In the genomic region with DNA sequence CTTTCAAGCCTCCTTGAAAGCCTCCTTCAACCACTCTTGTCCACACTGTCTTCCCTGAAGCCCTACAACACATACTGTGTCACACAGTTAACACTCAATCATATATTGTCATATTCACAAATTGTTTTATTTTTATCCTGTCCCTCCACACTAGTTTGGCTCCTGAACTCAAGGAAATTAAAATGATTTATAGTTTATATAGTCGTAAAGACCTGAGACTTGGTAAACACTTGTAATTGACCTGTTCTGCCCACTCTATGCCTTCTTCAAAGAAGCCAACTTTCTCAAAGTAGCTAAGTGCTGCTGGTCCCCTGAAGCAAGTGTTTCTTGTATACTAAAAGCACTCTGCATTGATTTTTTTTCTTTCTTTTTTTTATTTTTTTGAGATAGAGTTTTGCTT, we compare ENCODE assay signal across 17 cellular contexts. TPM values are rescaled to one million over a fixed set of nuclear protein-coding genes. Genes with fewer than 3 reads are reported as not detected.
A peak's percentile ranks its signal among the peaks of the same experiment; 100 is the strongest.
DNase-seq lines count a peak whose midpoint lies in the region; ATAC-seq and TF ChIP-seq lines count a peak whose summit lies in the region.
"Had no signal": no experiment of that assay in that cellular context is flagged by ENCODE, and none has a peak within 500 bp of the region (broad histone marks: within the 10 kb centered on the region; RNA-seq: fewer than 3 reads in every experiment).

No MANE protein-coding gene starts in this region.

- no peaks in the 10 kb centered on the region for H3K9me3 ChIP-seq in osteoblast (ENCODE audit: low read depth, low read length)
- H3K9me3 ChIP-seq: BE2C, spleen had no signal

- no peaks in the 10 kb centered on the region for H3K4me1 ChIP-seq in osteoblast (ENCODE audit: insufficient read depth, low read length)
- H3K4me1 ChIP-seq: BE2C had no signal

- H3K27ac Mint-ChIP-seq in CD14-positive monocyte (peak overlapping the region in 6 of 7 donors; percentile 11 to 96 (median 85)), HFFc6 (peak overlapping the region; percentile 8; the same call in 1 of the 2 replicates)
- peak overlapping the region; percentile 6 to 96 for H3K27ac Mint-ChIP-seq in effector memory CD8-positive, alpha-beta T cell

- TF ChIP-seq CTCF in CD14-positive monocyte (IDR thresholded peaks at IDR 0.05) (no peak), HFFc6 (IDR thresholded peaks at IDR 0.05) (no peak), osteoblast (IDR thresholded peaks at IDR 0.05; ENCODE audit: extremely low read depth, low read depth, low read length) (no peak)

- H3K36me3 Mint-ChIP-seq in CD14-positive monocyte (peaks cover 33 to 46% of the 10 kb centered on the region in 2 donors), HFFc6 (ENCODE audit: low read depth) (peaks cover 9% of the 10 kb centered on the region)
- H3K36me3 Mint-ChIP-seq in effector memory CD8-positive, alpha-beta T cell (ENCODE audit: insufficient read depth) = peaks cover 29% of the 10 kb centered on the region

- H3K27ac ChIP-seq in osteoblast (ENCODE audit: low read depth, low read length) = peak overlapping the region; percentile 18
- H3K27ac ChIP-seq: WERI-Rb-1 had no signal

- H3K4me2 ChIP-seq in osteoblast (ENCODE audit: insufficient read depth, low read length) = no peak overlapping the region

- H3K27me3 Mint-ChIP-seq in CD14-positive monocyte (ENCODE audit: low read depth in 3 of 3) (peaks cover 0 to 2% (median 0%) of the 10 kb centered on the region in 3 donors), HFFc6 (ENCODE audit: insufficient read depth) (no peaks in the 10 kb centered on the region; the same call in 1 of the 2 replicates)
- no peaks in the 10 kb centered on the region for H3K27me3 Mint-ChIP-seq in effector memory CD8-positive, alpha-beta T cell
- H3K27me3 Mint-ChIP-seq: activated naive CD8-positive, alpha-beta T cell treated with anti-CD3 and anti-CD28 coated beads, Interleukin-2, amount 10 ng/mL, durations not matched to agents 7 days and 5 days had no signal

- H3K9me3 Mint-ChIP-seq in CD14-positive monocyte (peaks cover 0 to 2% (median 0%) of the 10 kb centered on the region in 7 donors), HFFc6 (no peaks in the 10 kb centered on the region)
- H3K9me3 Mint-ChIP-seq in effector memory CD8-positive, alpha-beta T cell = no peaks in the 10 kb centered on the region
- H3K9me3 Mint-ChIP-seq: activated naive CD8-positive, alpha-beta T cell treated with anti-CD3 and anti-CD28 coated beads, Interleukin-2, amount 10 ng/mL, durations not matched to agents 7 days and 5 days had no signal

- no peak overlapping the region for H3K4me3 ChIP-seq in osteoblast (ENCODE audit: insufficient read depth, low read length)
- H3K4me3 ChIP-seq: K562, spleen had no signal

- H4K20me1 ChIP-seq in osteoblast (ENCODE audit: insufficient read depth, low read length) = no peaks in the 10 kb centered on the region

- DNase-seq in CD14-positive monocyte (ENCODE audit: low spot score) (no peak), HFFc6 (no peak), osteoblast (ENCODE audit: insufficient read length, low spot score, missing footprints) (no peak), foreskin melanocyte (no peak), mucosa of gallbladder (ENCODE audit: low spot score) (no peak), NCI-H2107 treated with DMSO at 0.1 percent for 48 hours (lab: John Stamatoyannopoulos, UW; ENCODE audit: unreplicated experiment) (no peak), COR-L47 (lab: John Stamatoyannopoulos, UW) (no peak)
- no peak for DNase-seq in effector memory CD8-positive, alpha-beta T cell
- DNase-seq: activated CD8-positive, alpha-beta memory T cell treated with anti-CD3 and anti-CD28 coated beads, Interleukin-2, amount 50 U/mL, for 48 hours; activated naive CD8-positive, alpha-beta T cell treated with anti-CD3 and anti-CD28 coated beads, Interleukin-2, amount 10 ng/mL, durations not matched to agents 7 days and 5 days; cerebellar nuclear complex; hippocampal formation; NCI-H446 treated with DMSO at 0.1 percent for 48 hours; spleen had no signal

- intact Hi-C loops in CD14-positive monocyte (cut with micrococcal nuclease) = no loop called here

- H3K4me3 Mint-ChIP-seq in CD14-positive monocyte (no peak overlapping the region), HFFc6 (no peak overlapping the region)
- no peak overlapping the region for H3K4me3 Mint-ChIP-seq in effector memory CD8-positive, alpha-beta T cell

- H2AFZ ChIP-seq in osteoblast (ENCODE audit: low read length) = no peak overlapping the region

- peaks cover 17% of the 10 kb centered on the region for H3K36me3 ChIP-seq in osteoblast (ENCODE audit: insufficient read depth, low read length)

- peaks cover 77% of the 10 kb centered on the region for H3K79me2 ChIP-seq in osteoblast (ENCODE audit: insufficient read depth, low read length)

- ATAC-seq in effector memory CD8-positive, alpha-beta T cell (replicated peaks) = no peak

- no peaks in the 10 kb centered on the region for H3K27me3 ChIP-seq in osteoblast (ENCODE audit: insufficient read depth, low read length)
- H3K27me3 ChIP-seq: BE2C, spleen had no signal

- H3K4me1 Mint-ChIP-seq in CD14-positive monocyte (peaks cover 83% of the 10 kb centered on the region), HFFc6 (ENCODE audit: low read depth) (peaks cover 26% of the 10 kb centered on the region)
- peaks cover 34 to 54% of the 10 kb centered on the region in 2 donors for H3K4me1 Mint-ChIP-seq in effector memory CD8-positive, alpha-beta T cell (ENCODE audit: low read depth in 2 of 2)

RNA-seq across cellular contexts. Expression of a gene that starts 15.6 kb away (rescaled TPM):
- polyA plus RNA-seq in CD14-positive monocyte = 10 to 100 TPM in 1 of 2 donors, 1 to 10 TPM in 1; 8.9 to 10.1 TPM
- total RNA-seq in HFFc6 (2021; fragmentation: NEBNext Ultra II Directional; extraction: Animal tissue kit (Norgen Biotek cat#: 25700)) = 10 to 100 TPM; 67.6 to 79.4 (median 69.4) TPM
- total RNA-seq in osteoblast (42.7 and 44.5 TPM in 2 replicates), mucosa of gallbladder (119 TPM)

RNA-seq across cellular contexts. Expression of a gene that starts 33.9 kb away (rescaled TPM):
- polyA plus RNA-seq in CD14-positive monocyte = 100 to 1,000 TPM; 233 to 243 TPM
- 100 to 1,000 TPM; 370 to 494 (median 430) TPM for total RNA-seq in HFFc6 (2021; fragmentation: NEBNext Ultra II Directional; extraction: Animal tissue kit (Norgen Biotek cat#: 25700))
- total RNA-seq in osteoblast = 306 and 314 TPM in 2 replicates
- total RNA-seq in mucosa of gallbladder = 390 TPM

Comparison
In these comparisons a context has a peak if more than half of its experiments do, and no peak if none do; other contexts are left out.
1. H3K27ac Mint-ChIP-seq: peak in every context shown above with its lines; median percentile 85 in CD14-positive monocyte; 51 in effector memory CD8-positive, alpha-beta T cell; 8 in HFFc6.